In the genomic region with DNA sequence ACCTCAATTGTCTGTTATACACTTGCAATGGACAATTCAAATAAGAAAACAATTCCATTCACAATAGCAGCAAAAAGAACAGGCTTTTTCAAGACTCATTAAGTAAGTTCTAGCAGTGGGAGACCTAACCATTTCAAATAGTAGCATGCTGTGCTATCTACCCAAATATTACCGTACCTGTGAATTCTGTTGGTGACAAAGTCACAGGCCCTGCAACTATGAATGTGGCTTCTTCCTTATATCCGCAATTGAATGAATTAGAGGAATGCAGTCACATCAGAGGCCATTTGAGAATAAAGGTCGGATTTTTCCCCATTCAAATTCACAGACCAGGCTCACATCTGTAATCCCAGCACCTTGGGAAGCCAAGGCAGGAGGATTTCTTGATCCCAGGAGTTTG, we compare ENCODE assay signal across 2 cellular contexts.
TF ChIP-seq lines count a peak whose summit lies in the region.

No MANE protein-coding gene starts in this region.

TF ChIP-seq in GM12878, 131 proteins besides CTCF, POLR2A, EP300 and RAD21:
- TF ChIP-seq CEBPB (IDR thresholded peaks at IDR 0.05; ENCODE audit: borderline replicate concordance in 1 of 2, low read depth in 2 of 2, low read length in 2 of 2), result no peak
- TF ChIP-seq CREB1 (IDR thresholded peaks at IDR 0.05; ENCODE audit: low read depth), result no peak
- TF ChIP-seq PAX8 (IDR thresholded peaks at IDR 0.05), result no peak
- TF ChIP-seq IKZF2 (IDR thresholded peaks at IDR 0.05), result no peak
- no peak for TF ChIP-seq ZBED1 (IDR thresholded peaks at IDR 0.05; ENCODE audit: borderline replicate concordance)
- no peak for TF ChIP-seq NR2C2 (IDR thresholded peaks at IDR 0.05; ENCODE audit: borderline replicate concordance, control insufficient read depth, insufficient read length, low read depth)
- TF ChIP-seq, protein P1, sequence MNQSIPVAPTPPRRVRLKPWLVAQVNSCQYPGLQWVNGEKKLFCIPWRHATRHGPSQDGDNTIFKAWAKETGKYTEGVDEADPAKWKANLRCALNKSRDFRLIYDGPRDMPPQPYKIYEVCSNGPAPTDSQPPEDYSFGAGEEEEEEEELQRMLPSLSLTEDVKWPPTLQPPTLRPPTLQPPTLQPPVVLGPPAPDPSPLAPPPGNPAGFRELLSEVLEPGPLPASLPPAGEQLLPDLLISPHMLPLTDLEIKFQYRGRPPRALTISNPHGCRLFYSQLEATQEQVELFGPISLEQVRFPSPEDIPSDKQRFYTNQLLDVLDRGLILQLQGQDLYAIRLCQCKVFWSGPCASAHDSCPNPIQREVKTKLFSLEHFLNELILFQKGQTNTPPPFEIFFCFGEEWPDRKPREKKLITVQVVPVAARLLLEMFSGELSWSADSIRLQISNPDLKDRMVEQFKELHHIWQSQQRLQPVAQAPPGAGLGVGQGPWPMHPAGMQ (IDR thresholded peaks at IDR 0.05; ENCODE audit: borderline replicate concordance), result no peak
- no peak for TF ChIP-seq MEF2A (IDR thresholded peaks at IDR 0.05; ENCODE audit: insufficient read depth, low read depth, low read length)
- no peak for TF ChIP-seq CHD2 (IDR thresholded peaks at IDR 0.05; ENCODE audit: borderline replicate concordance, low read depth, low read length)
- no peak for TF ChIP-seq SP1 (IDR thresholded peaks at IDR 0.05; ENCODE audit: low read depth, low read length)
- no peak for TF ChIP-seq TARDBP (IDR thresholded peaks at IDR 0.05; ENCODE audit: borderline replicate concordance)
- TF ChIP-seq SMC3 (IDR thresholded peaks at IDR 0.05; ENCODE audit: borderline replicate concordance, low read length), result no peak
- TF ChIP-seq BHLHE40 (IDR thresholded peaks at IDR 0.05; ENCODE audit: borderline replicate concordance in 1 of 2, low read depth in 2 of 2, low read length in 1 of 2), result no peak
- TF ChIP-seq FOS (IDR thresholded peaks at IDR 0.05; ENCODE audit: borderline replicate concordance, extremely low read depth, insufficient read length), result no peak
- TF ChIP-seq MTA3 (IDR thresholded peaks at IDR 0.05; ENCODE audit: borderline replicate concordance, low read length), result no peak

TF ChIP-seq in neural cell, 6 proteins besides CTCF, POLR2A, EP300 and RAD21:
- TF ChIP-seq MXI1 (conservative IDR thresholded peaks at IDR 0.05; ENCODE audit: poor library complexity, severe bottlenecking) (no peak), SMC3 (conservative IDR thresholded peaks at IDR 0.05; ENCODE audit: poor library complexity) (no peak), TAF1 (IDR thresholded peaks at IDR 0.05; ENCODE audit: low read depth) (no peak), EZH2 (IDR thresholded peaks at IDR 0.05; ENCODE audit: borderline replicate concordance, insufficient read depth, low read length, poor library complexity, severe bottlenecking) (no peak), POLR2AphosphoS5 (IDR thresholded peaks at IDR 0.05) (no peak)
- TF ChIP-seq, protein P2, sequence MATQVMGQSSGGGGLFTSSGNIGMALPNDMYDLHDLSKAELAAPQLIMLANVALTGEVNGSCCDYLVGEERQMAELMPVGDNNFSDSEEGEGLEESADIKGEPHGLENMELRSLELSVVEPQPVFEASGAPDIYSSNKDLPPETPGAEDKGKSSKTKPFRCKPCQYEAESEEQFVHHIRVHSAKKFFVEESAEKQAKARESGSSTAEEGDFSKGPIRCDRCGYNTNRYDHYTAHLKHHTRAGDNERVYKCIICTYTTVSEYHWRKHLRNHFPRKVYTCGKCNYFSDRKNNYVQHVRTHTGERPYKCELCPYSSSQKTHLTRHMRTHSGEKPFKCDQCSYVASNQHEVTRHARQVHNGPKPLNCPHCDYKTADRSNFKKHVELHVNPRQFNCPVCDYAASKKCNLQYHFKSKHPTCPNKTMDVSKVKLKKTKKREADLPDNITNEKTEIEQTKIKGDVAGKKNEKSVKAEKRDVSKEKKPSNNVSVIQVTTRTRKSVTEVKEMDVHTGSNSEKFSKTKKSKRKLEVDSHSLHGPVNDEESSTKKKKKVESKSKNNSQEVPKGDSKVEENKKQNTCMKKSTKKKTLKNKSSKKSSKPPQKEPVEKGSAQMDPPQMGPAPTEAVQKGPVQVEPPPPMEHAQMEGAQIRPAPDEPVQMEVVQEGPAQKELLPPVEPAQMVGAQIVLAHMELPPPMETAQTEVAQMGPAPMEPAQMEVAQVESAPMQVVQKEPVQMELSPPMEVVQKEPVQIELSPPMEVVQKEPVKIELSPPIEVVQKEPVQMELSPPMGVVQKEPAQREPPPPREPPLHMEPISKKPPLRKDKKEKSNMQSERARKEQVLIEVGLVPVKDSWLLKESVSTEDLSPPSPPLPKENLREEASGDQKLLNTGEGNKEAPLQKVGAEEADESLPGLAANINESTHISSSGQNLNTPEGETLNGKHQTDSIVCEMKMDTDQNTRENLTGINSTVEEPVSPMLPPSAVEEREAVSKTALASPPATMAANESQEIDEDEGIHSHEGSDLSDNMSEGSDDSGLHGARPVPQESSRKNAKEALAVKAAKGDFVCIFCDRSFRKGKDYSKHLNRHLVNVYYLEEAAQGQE (IDR thresholded peaks at IDR 0.05; ENCODE audit: borderline replicate concordance), result no peak
